8 cellular contexts compared by ENCODE assay signal in genomic region chr17:51427259-51428255, GRCh38.
DNase-seq lines count a peak whose midpoint lies in the region; ATAC-seq, FAIRE-seq and TF ChIP-seq lines count a peak whose summit lies in the region.

No MANE protein-coding gene starts in this region.

- no peak for ATAC-seq in GM19328 (IDR thresholded peaks at IDR 0.05; ENCODE audit: unreplicated experiment)

- no peak for TF ChIP-seq POLR2A in H54 (IDR thresholded peaks at IDR 0.05; ENCODE audit: low read depth, low read length)

- DNase-seq in DMS53 (lab: John Stamatoyannopoulos, UW) (peak; percentile 26), DMS53 treated with DMSO at 0.1 percent for 48 hours (lab: John Stamatoyannopoulos, UW; ENCODE audit: unreplicated experiment) (no peak), NCI-H1092 (lab: John Stamatoyannopoulos, UW) (peak; percentile 42), activated T-cell treated with anti-CD3 and anti-CD28 coated beads for 4 hours (peak; percentile 61), H54 (ENCODE audit: insufficient read length, low spot score) (no peak), globus pallidus (ENCODE audit: low spot score) (no peak)
- DNase-seq in stimulated activated CD4-positive, alpha-beta T cell treated with anti-CD3 and anti-CD28 coated beads, Interleukin-12 subunit alpha, Interleukin-12 subunit beta, amount 100 ng/mL, for 48 hours (ENCODE audit: low read depth in 2 of 3, low spot score in 1 of 3) = peak; percentile 51 to 59 (median 57)

- FAIRE-seq in H54 (lab: Jason Lieb, UNC) = no peak

Comparison
In these comparisons a context has a peak if more than half of its experiments do, and no peak if none do; other contexts are left out.
1. DNase-seq: peak in DMS53 (single experiment), NCI-H1092 (single experiment), activated T-cell treated with anti-CD3 and anti-CD28 coated beads for 4 hours (single experiment) and stimulated activated CD4-positive, alpha-beta T cell treated with anti-CD3 and anti-CD28 coated beads, Interleukin-12 subunit alpha, Interleukin-12 subunit beta, amount 100 ng/mL, for 48 hours (3 of 3); none in DMS53 treated with DMSO at 0.1 percent for 48 hours (single experiment), H54 (single experiment) and globus pallidus (single experiment).